Comparison of ENCODE assay signal across 3 cellular contexts in the genomic region with DNA sequence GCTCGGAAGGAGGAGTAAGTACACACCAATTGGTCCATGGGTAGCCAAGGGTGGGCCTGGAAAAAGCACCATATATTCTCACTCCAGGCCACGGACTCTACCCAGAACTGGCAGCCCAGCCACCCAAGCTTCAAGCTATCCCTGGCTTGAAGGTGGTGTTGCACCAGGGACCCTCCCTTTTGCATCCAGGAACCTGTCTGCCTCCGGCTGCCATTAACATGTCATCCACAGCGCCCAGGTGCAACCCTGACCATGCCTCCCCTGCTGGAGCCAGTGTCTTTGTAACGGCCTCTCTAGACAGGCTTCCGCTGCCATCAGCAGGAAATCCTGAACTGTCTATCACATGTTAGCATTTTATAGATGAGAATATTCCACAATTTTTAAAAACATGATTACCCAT.
TF ChIP-seq lines count a peak whose summit lies in the region.

No MANE protein-coding gene starts in this region.

TF ChIP-seq in IMR-90, 13 proteins besides CTCF, POLR2A, EP300 and RAD21:
- TF ChIP-seq SMC3 (IDR thresholded peaks at IDR 0.05; ENCODE audit: low read depth, low read length) (no peak), MAZ (IDR thresholded peaks at IDR 0.05; ENCODE audit: borderline replicate concordance, low read depth, low read length) (no peak), USF2 (IDR thresholded peaks at IDR 0.05; ENCODE audit: low read depth, low read length) (no peak), FOS (IDR thresholded peaks at IDR 0.05; ENCODE audit: low read depth, low read length) (no peak), ELK1 (IDR thresholded peaks at IDR 0.05; ENCODE audit: borderline replicate concordance, low read depth, low read length) (no peak), CEBPB (IDR thresholded peaks at IDR 0.05; ENCODE audit: low read depth, low read length) (no peak), BHLHE40 (IDR thresholded peaks at IDR 0.05; ENCODE audit: low read depth, low read length) (no peak), MAFK (IDR thresholded peaks at IDR 0.05; ENCODE audit: low read depth, low read length) (no peak), RCOR1 (IDR thresholded peaks at IDR 0.05; ENCODE audit: insufficient replicate concordance, low read length) (no peak), NFE2L2 (IDR thresholded peaks at IDR 0.05; ENCODE audit: low read depth, low read length) (no peak), RFX5 (IDR thresholded peaks at IDR 0.05; ENCODE audit: low read depth, low read length) (no peak), MXI1 (IDR thresholded peaks at IDR 0.05; ENCODE audit: borderline replicate concordance, low read depth, low read length) (no peak), CHD1 (IDR thresholded peaks at IDR 0.05; ENCODE audit: low read depth, low read length) (no peak)

TF ChIP-seq in H1, 55 proteins besides CTCF, POLR2A, EP300 and RAD21:
- TF ChIP-seq CHD1 (IDR thresholded peaks at IDR 0.05; ENCODE audit: low read depth, low read length): no peak
- no peak for TF ChIP-seq YY1 (IDR thresholded peaks at IDR 0.05; ENCODE audit: low read depth, low read length)
- no peak for TF ChIP-seq KDM4A (IDR thresholded peaks at IDR 0.05; ENCODE audit: low read depth, low read length, severe bottlenecking)
- no peak for TF ChIP-seq KDM1A (IDR thresholded peaks at IDR 0.05; ENCODE audit: borderline replicate concordance, low read length)
- no peak for TF ChIP-seq RNF2 (IDR thresholded peaks at IDR 0.05; ENCODE audit: borderline replicate concordance, low read depth, low read length, missing control alignments, poor library complexity, severe bottlenecking)
- TF ChIP-seq, protein P1, sequence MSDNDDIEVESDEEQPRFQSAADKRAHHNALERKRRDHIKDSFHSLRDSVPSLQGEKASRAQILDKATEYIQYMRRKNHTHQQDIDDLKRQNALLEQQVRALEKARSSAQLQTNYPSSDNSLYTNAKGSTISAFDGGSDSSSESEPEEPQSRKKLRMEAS (IDR thresholded peaks at IDR 0.05): no peak
- no peak for TF ChIP-seq TEAD4 (IDR thresholded peaks at IDR 0.05; ENCODE audit: low read depth, low read length)
- TF ChIP-seq RBBP5 (IDR thresholded peaks at IDR 0.05; ENCODE audit: borderline replicate concordance, low read depth, low read length): no peak
- TF ChIP-seq TAF1 (IDR thresholded peaks at IDR 0.05; ENCODE audit: low read depth, low read length): no peak

TF ChIP-seq in GM23338, 12 proteins besides CTCF, POLR2A, EP300 and RAD21:
- TF ChIP-seq EZH2 (IDR thresholded peaks at IDR 0.05; ENCODE audit: low read depth, unreplicated experiment): no peak
